9 cellular contexts compared by ENCODE assay signal in the genomic region with DNA sequence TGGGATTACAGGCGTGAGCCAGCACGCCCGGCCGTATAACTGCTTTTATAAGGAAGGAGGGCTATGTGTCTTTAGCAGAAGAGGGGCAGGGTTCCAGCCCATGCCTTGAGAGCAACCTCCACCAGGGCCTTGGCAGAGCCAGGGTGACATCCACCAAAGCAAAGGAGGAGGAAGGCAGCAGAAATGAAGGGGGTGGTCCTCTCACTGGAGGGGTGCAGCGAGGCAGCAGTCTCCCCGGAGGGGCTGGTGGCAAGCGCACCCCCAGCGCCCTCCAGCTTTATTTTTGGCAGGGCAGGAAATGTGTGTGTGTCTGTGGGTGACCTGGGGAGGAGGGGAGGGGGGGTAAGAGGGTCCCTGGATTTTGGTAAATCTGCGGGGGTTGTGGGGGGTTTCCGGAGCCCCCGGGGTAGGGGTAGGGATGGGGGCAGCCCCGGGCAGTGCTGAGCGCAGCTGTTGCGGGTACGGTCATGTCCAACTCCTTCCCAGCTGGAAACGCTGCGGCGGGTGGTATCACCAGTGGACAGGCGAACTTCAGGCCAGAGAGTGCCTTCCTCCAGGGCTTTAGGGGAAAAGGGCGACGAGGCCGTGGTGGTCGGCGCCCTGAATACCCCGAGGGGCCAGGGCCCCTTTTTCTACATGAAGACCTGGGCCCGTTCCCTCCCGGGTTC. TPM values are rescaled to one million over a fixed set of nuclear protein-coding genes. Genes with fewer than 3 reads are reported as not detected.
A peak's percentile ranks its signal among the peaks of the same experiment; 100 is the strongest.
DNase-seq lines count a peak whose midpoint lies in the region; ATAC-seq and TF ChIP-seq lines count a peak whose summit lies in the region.
"Had no signal": no experiment of that assay in that cellular context is flagged by ENCODE, and none has a peak within 500 bp of the region (broad histone marks: within the 10 kb centered on the region; RNA-seq: fewer than 3 reads in every experiment).

No MANE protein-coding gene starts in this region.

- intact Hi-C loops in activated B cell treated with CpG ODN at 0.5 μM for 24 hours (cut with micrococcal nuclease) = loop anchor here (2.0 kb wide), 1 partner anchor 93 kb away; no protein-coding TSS in a partner anchor
- intact Hi-C loops in Right ventricle myocardium superior (cut with DNase I) = no loop called here
- intact Hi-C loops in spleen (cut with DNase I; ENCODE audit: low total_unique reads) = loop anchor here (10.0 kb wide), 1 partner anchor 91 kb away; a partner anchor contains a TSS
- intact Hi-C loops in tibial artery (cut with DNase I; ENCODE audit: low total_unique reads) = no loop called here

- H3K4me3 ChIP-seq in spleen (peak overlapping the region in 7 of 8 donors; percentile 4 to 65 (median 28)), tibial artery (no peak overlapping the region)

- no peak for TF ChIP-seq POLR2A in spleen (IDR thresholded peaks at IDR 0.05)

- H3K9me3 Mint-ChIP-seq in activated B cell treated with CpG ODN at 0.5 μM for 24 hours = no peaks in the 10 kb centered on the region

- peak overlapping the region; percentile 81 for H3K27ac Mint-ChIP-seq in activated B cell treated with CpG ODN at 0.5 μM for 24 hours

- H3K4me1 ChIP-seq in spleen = peaks cover 15 to 63% (median 31%) of the 10 kb centered on the region in 6 donors
- H3K4me1 ChIP-seq in tibial artery = no peaks in the 10 kb centered on the region

- peaks cover 27% of the 10 kb centered on the region for H3K4me1 Mint-ChIP-seq in activated B cell treated with CpG ODN at 0.5 μM for 24 hours

- in situ Hi-C loops in G401 (cut with HindIII; ENCODE audit: low sequenced_read_pairs) = no loop called here

- no peaks in the 10 kb centered on the region for H3K27me3 ChIP-seq in spleen (replicated peaks in 1 of 7)
- no peaks in the 10 kb centered on the region for H3K27me3 ChIP-seq in tibial artery

- DNase-seq in activated B cell treated with CpG ODN at 0.5 μM for 24 hours = peak; percentile 32
- peak; percentile 50 for DNase-seq in Right ventricle myocardium superior
- peak; percentile 82 for DNase-seq in spleen
- no peak for DNase-seq in G401 (ENCODE audit: low spot score)
- DNase-seq in HPDE6-E6E7 (ENCODE audit: extremely low spot score) = no peak
- no peak for DNase-seq in tibial artery

- TF ChIP-seq CTCF in activated B cell treated with CpG ODN at 0.5 μM for 24 hours (IDR thresholded peaks at IDR 0.05) (no peak), spleen (IDR thresholded peaks at IDR 0.05 in 8 of 11, conservative IDR thresholded peaks at IDR 0.05 in 3 of 11) (no peak), tibial artery (IDR thresholded peaks at IDR 0.05) (no peak)

- no peaks in the 10 kb centered on the region for H3K36me3 ChIP-seq in spleen
- no peaks in the 10 kb centered on the region for H3K36me3 ChIP-seq in tibial artery

- ATAC-seq in GM18502 (IDR thresholded peaks at IDR 0.05; ENCODE audit: poor library complexity, unreplicated experiment) (peak; percentile 8), activated B cell treated with CpG ODN at 0.5 μM for 24 hours (ENCODE audit: low read depth) (no peak), Right ventricle myocardium superior (ENCODE audit: poor library complexity) (peak; percentile 15), GM18873 (IDR thresholded peaks at IDR 0.05; ENCODE audit: low FRiP score, unreplicated experiment) (no peak)

- no peaks in the 10 kb centered on the region for H3K36me3 Mint-ChIP-seq in activated B cell treated with CpG ODN at 0.5 μM for 24 hours (ENCODE audit: low read depth)

- H3K27me3 Mint-ChIP-seq in activated B cell treated with CpG ODN at 0.5 μM for 24 hours = peaks cover 4% of the 10 kb centered on the region

- H3K4me3 Mint-ChIP-seq in activated B cell treated with CpG ODN at 0.5 μM for 24 hours = peak overlapping the region; percentile 84

- 13 to 52% (median 30%) methylated on average over 19 to 27 of the region's 27 CpGs for WGBS in spleen, 5 donors

- H3K9me3 ChIP-seq in spleen (peaks cover 0 to 8% (median 0%) of the 10 kb centered on the region in 8 donors), tibial artery (no peaks in the 10 kb centered on the region)

- CTCF ChIA-PET in activated B cell treated with CpG ODN at 0.5 μM for 24 hours (lab: Charles Lee) = interaction anchor here (1.3 to 1.8 kb wide), 2 partner anchors 153 to 195 kb away, joined by 3 to 4 read pairs; no protein-coding TSS in a partner anchor

- POLR2A ChIA-PET in activated B cell treated with CpG ODN at 0.5 μM for 24 hours (lab: Charles Lee) = interaction anchor here (0.5 to 2.3 kb wide), 14 partner anchors 10 to 440 kb away, joined by 3 to 15 read pairs (median 4); a partner anchor contains a TSS

- peak overlapping the region; percentile 80 to 97 (median 92) for H3K27ac ChIP-seq in spleen
- H3K27ac ChIP-seq in tibial artery = no peak overlapping the region
- H3K27ac ChIP-seq: RWPE1 had no signal

RNA-seq across cellular contexts. Expression of a gene that starts 55.0 kb away (rescaled TPM):
- total RNA-seq in activated B cell treated with CpG ODN at 0.5 μM for 24 hours (27.1 and 37.8 TPM in 2 replicates), Right ventricle myocardium superior (11.9 TPM), spleen (100 to 1,000 TPM in 5 of 7 donors, 10 to 100 TPM in 2; 46.0 to 414 (median 192) TPM)
- 10 to 100 TPM; 18.8 to 32.9 (median 20.2) TPM for polyA plus RNA-seq in spleen
- 29.8 and 41.0 TPM in 2 replicates for total RNA-seq in G401 (2014; rRNA removed; shearing (Covaris generic))

Comparison
In these comparisons a context has a peak if more than half of its experiments do, and no peak if none do; other contexts are left out.
1. ATAC-seq: peak in GM18502 (single experiment) and Right ventricle myocardium superior (single experiment); none in activated B cell treated with CpG ODN at 0.5 μM for 24 hours (single experiment) and GM18873 (single experiment).
2. DNase-seq: peak in activated B cell treated with CpG ODN at 0.5 μM for 24 hours (single experiment), Right ventricle myocardium superior (single experiment) and spleen (single experiment); none in G401 (single experiment), HPDE6-E6E7 (single experiment) and tibial artery (0 of 2).
3. H3K27ac ChIP-seq: peak in spleen (8 of 8); none in tibial artery (0 of 2).
4. H3K4me3 ChIP-seq: peak in spleen (7 of 8); none in tibial artery (0 of 2).
5. intact Hi-C loops: an anchor here in activated B cell treated with CpG ODN at 0.5 μM for 24 hours (2.0 kb wide) and spleen (10.0 kb wide); none called in Right ventricle myocardium superior and tibial artery.